ENCODE assay signal across 15 cellular contexts in genomic region chr2:52079602-52080001, GRCh38.
DNase-seq lines count a peak whose midpoint lies in the region; ATAC-seq and TF ChIP-seq lines count a peak whose summit lies in the region.
"Had no signal": no experiment of that assay in that cellular context is flagged by ENCODE, and none has a peak within 500 bp of the region (broad histone marks: within the 10 kb centered on the region; RNA-seq: fewer than 3 reads in every experiment).

No MANE protein-coding gene starts in this region.

- no peak overlapping the region for H2BK120ac ChIP-seq in IMR-90 (ENCODE audit: low read depth, low read length)

- H3K27ac ChIP-seq in IMR-90 (ENCODE audit: insufficient read depth, low read length): no peak overlapping the region
- no peak overlapping the region for H3K27ac ChIP-seq in SU-DHL-6 (ENCODE audit: low read depth, low read length)
- H3K27ac ChIP-seq: BLaER1 treated with 17β-estradiol and CSF1 and Interleukin-3, amounts not matched to agents 10 nM and 100 nM; C4-2B had no signal

- ATAC-seq in IMR-90 (ENCODE audit: low read depth) (no peak), HG03442 (IDR thresholded peaks at IDR 0.05; ENCODE audit: unreplicated experiment) (no peak)
- ATAC-seq: CD8-positive, alpha-beta T cell had no signal

- H4K91ac ChIP-seq in IMR-90 (ENCODE audit: insufficient read depth, low read depth, low read length): no peak overlapping the region

- H4K5ac ChIP-seq in IMR-90 (ENCODE audit: low read depth, low read length): no peak overlapping the region

- BruUV-seq in IMR-90 (replicated peaks; lab: Mats Ljungman, UMichigan): no TSS peak

- H2BK5ac ChIP-seq in IMR-90 (ENCODE audit: low read depth, low read length, poor library complexity, severe bottlenecking): no peak overlapping the region

- H3K79me2 ChIP-seq in SU-DHL-6 (ENCODE audit: insufficient read depth, low read length): no peaks in the 10 kb centered on the region

- TF ChIP-seq CTCF in IMR-90 (conservative IDR thresholded peaks at IDR 0.05; ENCODE audit: low read depth, low read length) (no peak), SU-DHL-6 (IDR thresholded peaks at IDR 0.05; ENCODE audit: insufficient read depth, low read length, poor library complexity, severe bottlenecking) (no peak)

- H2AK9ac ChIP-seq in IMR-90 (replicated peaks; ENCODE audit: low read depth, low read length, poor library complexity): no peak overlapping the region

- no peaks in the 10 kb centered on the region for H3K79me1 ChIP-seq in IMR-90 (ENCODE audit: low read depth in 1 of 2, low read length in 2 of 2)

- no peak overlapping the region for H3K4ac ChIP-seq in IMR-90 (ENCODE audit: low read depth, low read length)

- H4K8ac ChIP-seq in IMR-90 (ENCODE audit: low read depth in 2 of 2, low read length in 2 of 2): no peak overlapping the region

- H3K4me3 ChIP-seq in IMR-90 (ENCODE audit: insufficient read depth, low read depth, low read length) (no peak overlapping the region), SU-DHL-6 (ENCODE audit: insufficient read depth, low read length, poor library complexity, severe bottlenecking) (no peak overlapping the region)
- H3K4me3 ChIP-seq: BLaER1 treated with 17β-estradiol and CSF1 and Interleukin-3, amounts not matched to agents 10 nM and 100 nM had no signal

- no peak for TF ChIP-seq RAD21 in IMR-90 (IDR thresholded peaks at IDR 0.05; ENCODE audit: low read length)

- H3K4me2 ChIP-seq in IMR-90 (ENCODE audit: low read depth, low read length): no peak overlapping the region
- peak overlapping the region; percentile 6 for H3K4me2 ChIP-seq in SU-DHL-6 (ENCODE audit: low read depth, low read length, poor library complexity, severe bottlenecking)
- H3K4me2 ChIP-seq: BLaER1 treated with 17β-estradiol and CSF1 and Interleukin-3, amounts not matched to agents 10 nM and 100 nM had no signal

- dilution Hi-C loops in IMR-90 (cut with HindIII; ENCODE audit: low sequenced_read_pairs, unreplicated experiment): no loop called here

- no peaks in the 10 kb centered on the region for H3K4me1 ChIP-seq in IMR-90 (ENCODE audit: control insufficient read depth, insufficient read depth, low read length)
- H3K4me1 ChIP-seq: Caco-2 had no signal

- DNase-seq in IMR-90 (no peak), ACHN (no peak), NCI-H1417 (lab: John Stamatoyannopoulos, UW) (no peak)
- DNase-seq: 8988T; AML-193; Caco-2; Calu3; CD4-positive, alpha-beta T cell; CD8-positive, alpha-beta T cell; DMS79 treated with DMSO at 0.1 percent for 48 hours; GF-D8 had no signal

- no peak overlapping the region for H3K56ac ChIP-seq in IMR-90 (ENCODE audit: extremely low read depth, insufficient read depth, low read length)

- no CpG with 5 or more reads among the region's 2 CpGs for WGBS in IMR-90 (ENCODE audit: extremely low coverage in 2 of 2, insufficient read length in 1 of 2), 2 experiments

- H3K27me3 ChIP-seq in IMR-90 (ENCODE audit: control insufficient read depth, insufficient read depth, low read length): no peaks in the 10 kb centered on the region
- no peaks in the 10 kb centered on the region for H3K27me3 ChIP-seq in SU-DHL-6 (ENCODE audit: low read length)
- H3K27me3 ChIP-seq: BLaER1 treated with 17β-estradiol and CSF1 and Interleukin-3, amounts not matched to agents 10 nM and 100 nM had no signal

- H3K9me3 ChIP-seq in IMR-90 (ENCODE audit: control insufficient read depth, insufficient read depth, low read length) (no peaks in the 10 kb centered on the region), SU-DHL-6 (ENCODE audit: insufficient read depth, low read length) (no peaks in the 10 kb centered on the region)
- H3K9me3 ChIP-seq: BLaER1 treated with 17β-estradiol and CSF1 and Interleukin-3, amounts not matched to agents 10 nM and 100 nM; Caco-2 had no signal

- no peaks in the 10 kb centered on the region for H3K9me1 ChIP-seq in IMR-90 (ENCODE audit: insufficient read depth, low read length)

- no peak overlapping the region for H3K18ac ChIP-seq in IMR-90 (ENCODE audit: low read depth, low read length)

- CTCF ChIA-PET in IMR-90 (lab: Yijun Ruan, JAX): interaction anchor here (0.7 kb wide), 1 partner anchor 278 kb away, joined by 5 read pairs; no protein-coding TSS in a partner anchor

- no peak overlapping the region for H2AK5ac ChIP-seq in IMR-90 (ENCODE audit: low read depth, low read length)

- no peak overlapping the region for H2AFZ ChIP-seq in IMR-90 (replicated peaks; ENCODE audit: low read length, poor library complexity)
- peak overlapping the region; percentile 42 for H2AFZ ChIP-seq in SU-DHL-6 (ENCODE audit: low read depth, low read length, severe bottlenecking)

- H3K9me2 ChIP-seq in SU-DHL-6 (replicated peaks; ENCODE audit: insufficient read depth, low read length): no peaks in the 10 kb centered on the region

- in situ Hi-C loops in IMR-90 (cut with MboI; ENCODE audit: low sequenced_read_pairs) (no loop called here), ACHN (cut with HindIII; ENCODE audit: low pct_ligation_motif_present, low pct_unique_long_range_greater_than_20kb, low sequenced_read_pairs) (no loop called here)

- H3F3A ChIP-seq in SU-DHL-6 (ENCODE audit: insufficient read depth): peaks cover 4% of the 10 kb centered on the region

- no peak overlapping the region for H3K23ac ChIP-seq in IMR-90 (ENCODE audit: low read depth, low read length)

- intact Hi-C loops in IMR-90 (cut with micrococcal nuclease): no loop called here

- H2BK15ac ChIP-seq in IMR-90 (ENCODE audit: low read depth, low read length): no peak overlapping the region

- H3K14ac ChIP-seq in IMR-90 (replicated peaks; ENCODE audit: low read depth, low read length): no peak overlapping the region

- H3K9ac ChIP-seq in IMR-90 (ENCODE audit: low read depth, low read length) (no peak overlapping the region), SU-DHL-6 (ENCODE audit: low read length) (no peak overlapping the region)
- H3K9ac ChIP-seq: BLaER1 treated with 17β-estradiol and CSF1 and Interleukin-3, amounts not matched to agents 10 nM and 100 nM had no signal

- H3K36me3 ChIP-seq in IMR-90 (ENCODE audit: control insufficient read depth, insufficient read depth, low read length): no peaks in the 10 kb centered on the region
- H3K36me3 ChIP-seq in SU-DHL-6 (ENCODE audit: low read length): no peaks in the 10 kb centered on the region; the same call in 1 of the 2 replicates
- H3K36me3 ChIP-seq: BLaER1 treated with 17β-estradiol and CSF1 and Interleukin-3, amounts not matched to agents 10 nM and 100 nM had no signal

- POLR2A ChIA-PET in IMR-90 (lab: Charles Lee; ENCODE audit: unreplicated experiment): no interaction called here

- TF ChIP-seq POLR2A in IMR-90 (IDR thresholded peaks at IDR 0.05; ENCODE audit: low read depth, low read length): no peak

- no peaks in the 10 kb centered on the region for H4K20me1 ChIP-seq in IMR-90 (ENCODE audit: insufficient read depth, low read length)
- H4K20me1 ChIP-seq in SU-DHL-6 (ENCODE audit: low read depth, low read length): no peaks in the 10 kb centered on the region
- H4K20me1 ChIP-seq: BLaER1 treated with 17β-estradiol and CSF1 and Interleukin-3, amounts not matched to agents 10 nM and 100 nM had no signal

- H2BK20ac ChIP-seq in IMR-90 (ENCODE audit: low read depth, low read length): no peak overlapping the region

TF ChIP-seq in IMR-90, 13 proteins besides CTCF, POLR2A, EP300 and RAD21:
- TF ChIP-seq CHD1 (IDR thresholded peaks at IDR 0.05; ENCODE audit: low read depth, low read length): no peak
- peak; percentile 33; the same call in 1 of the 2 replicates for TF ChIP-seq CEBPB (IDR thresholded peaks at IDR 0.05; ENCODE audit: low read depth, low read length)
